Comparison of ENCODE assay signal across 1 cellular context in the genomic region with DNA sequence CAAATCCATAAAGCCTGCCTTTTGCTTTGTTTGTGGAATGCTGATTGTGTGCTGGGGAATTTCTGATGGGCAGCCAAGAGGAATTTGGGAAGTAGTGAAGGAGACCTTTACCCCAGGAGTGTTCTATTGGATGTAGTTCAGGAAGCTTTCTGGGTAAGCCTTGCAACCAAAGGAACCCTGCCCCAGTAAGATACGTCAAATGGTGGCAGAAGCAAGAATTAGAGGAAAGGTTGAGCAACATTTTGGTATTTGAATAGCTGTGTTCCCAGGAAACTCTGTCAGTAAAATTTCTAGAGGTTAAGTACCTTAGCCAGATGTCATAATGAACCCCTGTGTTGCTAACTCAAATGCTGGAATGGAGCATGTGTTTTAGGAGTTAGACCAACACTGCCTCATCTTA.
TF ChIP-seq lines count a peak whose summit lies in the region.

No MANE protein-coding gene starts in this region.

TF ChIP-seq in SK-N-SH, 30 proteins besides CTCF, POLR2A, EP300 and RAD21 (continued from another document):
- TF ChIP-seq TEAD4 (IDR thresholded peaks at IDR 0.05; ENCODE audit: borderline replicate concordance, insufficient read depth): no peak
